In genomic region chr4:72112514-72113156, GRCh38 we compare ENCODE assay signal across 9 cellular contexts.
A peak's percentile ranks its signal among the peaks of the same experiment; 100 is the strongest.
DNase-seq lines count a peak whose midpoint lies in the region; ATAC-seq, FAIRE-seq and TF ChIP-seq lines count a peak whose summit lies in the region.
"Had no signal": no experiment of that assay in that cellular context is flagged by ENCODE, and none has a peak within 500 bp of the region (broad histone marks: within the 10 kb centered on the region; RNA-seq: fewer than 3 reads in every experiment).

No MANE protein-coding gene starts in this region.

- DNase-seq in Caco-2 (no peak), SW480 (ENCODE audit: low spot score) (peak; percentile 75), Ammon's horn (ENCODE audit: low spot score) (no peak), ovary (no peak), D721Med (ENCODE audit: insufficient read length, low spot score) (no peak)

- no peak for TF ChIP-seq POLR2A in ovary (IDR thresholded peaks at IDR 0.05)

- H3K27me3 Mint-ChIP-seq in Caco-2 (ENCODE audit: insufficient read depth, unreplicated experiment): no peaks in the 10 kb centered on the region

- intact Hi-C loops in Caco-2 (cut with micrococcal nuclease; ENCODE audit: unreplicated experiment) (no loop called here), ovary (cut with DNase I) (no loop called here)

- H3K4me3 ChIP-seq in Caco-2 (ENCODE audit: low read depth, low read length): no peak overlapping the region
- H3K4me3 ChIP-seq in mesodermal cell (ENCODE audit: extremely low read depth, insufficient read depth, low read length, poor library complexity, severe bottlenecking): no peak overlapping the region
- H3K4me3 ChIP-seq in ovary: no peak overlapping the region

- TF ChIP-seq CTCF in Caco-2 (IDR thresholded peaks at IDR 0.05; ENCODE audit: insufficient read depth in 1 of 2, low read depth in 1 of 2, low read length in 1 of 2, severe bottlenecking in 1 of 2, unreplicated experiment in 1 of 2) (no peak), ovary (IDR thresholded peaks at IDR 0.05) (no peak), D721Med (IDR thresholded peaks at IDR 0.05; ENCODE audit: insufficient read depth, missing control alignments) (no peak)

- H3K27ac Mint-ChIP-seq in Caco-2 (ENCODE audit: unreplicated experiment): peak overlapping the region; percentile 63

- 94 to 96% methylated on average over 2 of the region's 3 CpGs for WGBS in mesodermal cell (ENCODE audit: insufficient coverage in 2 of 2), 2 experiments
- 69 to 90% (median 89%) methylated on average over 3 of the region's 3 CpGs for WGBS in ovary, 3 donors

- no peaks in the 10 kb centered on the region for H3K36me3 Mint-ChIP-seq in Caco-2 (ENCODE audit: insufficient read depth, unreplicated experiment)

- no peaks in the 10 kb centered on the region for H3K9me3 Mint-ChIP-seq in Caco-2 (ENCODE audit: unreplicated experiment)

- CTCF ChIA-PET in Caco-2 (lab: Charles Lee): no interaction called here

- FAIRE-seq in D721Med (lab: Jason Lieb, UNC): no peak
- FAIRE-seq: endometrium had no signal

- no peak overlapping the region for H3K4me3 Mint-ChIP-seq in Caco-2 (ENCODE audit: unreplicated experiment)

- H3K9me3 ChIP-seq in Caco-2 (no peaks in the 10 kb centered on the region), mesodermal cell (ENCODE audit: control insufficient read depth, low read length) (no peaks in the 10 kb centered on the region), ovary (no peaks in the 10 kb centered on the region)

- H3K36me3 ChIP-seq in Caco-2 (ENCODE audit: control insufficient read depth, insufficient read depth, low read length) (no peaks in the 10 kb centered on the region), mesodermal cell (ENCODE audit: control insufficient read depth, insufficient read depth, low read length) (no peaks in the 10 kb centered on the region), ovary (no peaks in the 10 kb centered on the region)

- POLR2A ChIA-PET in Caco-2 (lab: Charles Lee): no interaction called here

- no peaks in the 10 kb centered on the region for H3K27me3 ChIP-seq in Caco-2 (replicated peaks; ENCODE audit: control insufficient read depth, insufficient read depth, low read length)
- H3K27me3 ChIP-seq in ovary: no peaks in the 10 kb centered on the region

- no TSS peak for BruUV-seq in Caco-2 (replicated peaks; lab: Mats Ljungman, UMichigan)

- no peak for TF ChIP-seq EP300 in ovary (IDR thresholded peaks at IDR 0.05)

- H3K27ac ChIP-seq in mesodermal cell (ENCODE audit: low read depth, low read length, severe bottlenecking): peak overlapping the region; percentile 65
- no peak overlapping the region for H3K27ac ChIP-seq in ovary

- ATAC-seq in GM19035 (IDR thresholded peaks at IDR 0.05; ENCODE audit: unreplicated experiment): peak; percentile 94
- ATAC-seq in HG03095 (IDR thresholded peaks at IDR 0.05; ENCODE audit: unreplicated experiment): peak; percentile 93

- peaks cover 11% of the 10 kb centered on the region for H3K4me1 Mint-ChIP-seq in Caco-2 (ENCODE audit: low read depth, unreplicated experiment)

- H3K4me1 ChIP-seq in Caco-2: peaks cover 28% of the 10 kb centered on the region
- H3K4me1 ChIP-seq in mesodermal cell (ENCODE audit: control insufficient read depth, insufficient read depth, low read length, poor library complexity, severe bottlenecking): peaks cover 21% of the 10 kb centered on the region
- H3K4me1 ChIP-seq in ovary (ENCODE audit: insufficient read depth): no peaks in the 10 kb centered on the region
